ENCODE assay signal across 32 cellular contexts in genomic region chr10:126519188-126519587, GRCh38.
"Had no signal": no experiment of that assay in that cellular context is flagged by ENCODE, and none has a peak within 500 bp of the region (broad histone marks: within the 10 kb centered on the region; RNA-seq: fewer than 3 reads in every experiment).

No MANE protein-coding gene starts in this region.

- H3K36me3 ChIP-seq: Peyer's patch, SJSA1 had no signal

- FAIRE-seq: TTC549 had no signal

- H3K4me1 ChIP-seq: Peyer's patch had no signal

- H3K27ac Mint-ChIP-seq: activated CD4-positive, alpha-beta T cell treated with anti-CD3 and anti-CD28 coated beads for 36 hours; activated CD4-positive, alpha-beta T cell treated with anti-CD3 and anti-CD28 coated beads, Interleukin-2, amount 10 ng/mL, durations not matched to agents 7 days and 5 days; activated naive CD4-positive, alpha-beta T cell treated with anti-CD3 and anti-CD28 coated beads, Interleukin-2, amount 10 ng/mL, durations not matched to agents 7 days and 5 days; activated naive CD8-positive, alpha-beta T cell; activated naive CD8-positive, alpha-beta T cell treated with anti-CD3 and anti-CD28 coated beads, Interleukin-2, amount 50 U/mL, for 24 hours; activated T-helper 1 cell treated with anti-CD3 and anti-CD28 coated beads, Interleukin-12 subunit alpha, Interleukin-12 subunit beta, Interleukin-2, Interleukin-4 antibody, amounts not matched to agents 30 ng/mL and 10 ng/mL and 1 ng/mL, durations not matched to agents 14 hours and 24 hours and 36 hours; T-helper 1 cell treated with Interleukin-12 subunit alpha and Interleukin-12 subunit beta and Interleukin-4 antibody, amounts not matched to agents 30 μg/mL and 1 μg/mL, for 36 hours; T-helper 2 cell treated with Interferon-gamma antibody and Interleukin-4, amounts not matched to agents 5 μg/mL and 100 μg/mL, for 36 hours had no signal

- H3K9me3 ChIP-seq: Peyer's patch, SJSA1, SK-N-SH had no signal

- H3K36me3 Mint-ChIP-seq: activated naive CD4-positive, alpha-beta T cell treated with anti-CD3 and anti-CD28 coated beads, Interleukin-2, amount 10 ng/mL, durations not matched to agents 7 days and 5 days; activated naive CD8-positive, alpha-beta T cell had no signal

- H3K4me3 ChIP-seq: Peyer's patch, SJSA1 had no signal

- ATAC-seq: activated CD4-positive, alpha-beta T cell treated with anti-CD3 and anti-CD28 coated beads for 36 hours; activated naive CD8-positive, alpha-beta T cell treated with anti-CD3 and anti-CD28 coated beads, Interleukin-2, amount 50 U/mL, for 24 hours; activated T-cell treated with anti-CD3 and anti-CD28 coated beads, Interleukin-2, amount 50 U/mL, for 4 hours; PC-3 had no signal

- DNase-seq: activated CD4-positive, alpha-beta T cell treated with anti-CD3 and anti-CD28 coated beads for 36 hours; activated CD4-positive, alpha-beta T cell treated with anti-CD3 and anti-CD28 coated beads, Interleukin-2, amount 10 ng/mL, durations not matched to agents 7 days and 5 days; activated CD4-positive, alpha-beta T cell treated with anti-CD3 and anti-CD28 coated beads, Interleukin-2, amount 50 U/mL, for 48 hours; activated CD8-positive, alpha-beta memory T cell treated with anti-CD3 and anti-CD28 coated beads, Interleukin-2, amount 50 U/mL, for 4 hours; activated effector memory CD4-positive, alpha-beta T cell treated with Interleukin-2 at 50 U/mL for 16 hours; activated naive CD4-positive, alpha-beta T cell treated with anti-CD3 and anti-CD28 coated beads, Interleukin-2, amount 10 ng/mL, durations not matched to agents 7 days and 5 days; activated naive CD8-positive, alpha-beta T cell treated with anti-CD3 and anti-CD28 coated beads, Interleukin-2, amount 50 U/mL, for 24 hours; activated T-cell treated with anti-CD3 and anti-CD28 coated beads for 4 hours; activated T-cell treated with anti-CD3 and anti-CD28 coated beads, Interleukin-2, amount 50 U/mL, for 4 hours; aorta; NCI-H1092 treated with DMSO at 0.1 percent for 48 hours; NCI-H1417; NCI-H146; NCI-H187; NCI-H2029 treated with DMSO at 0.1 percent for 48 hours; NCI-H2107; NCI-H2171; NCI-H510A; NCI-H526; NCI-H748 treated with DMSO at 0.1 percent for 48 hours; NK-92 treated with Interleukin-12 subunit alpha and Interleukin-12 subunit beta, amount 100 ng/mL, for 24 hours; PC-3; Peyer's patch; RPMI8226; SHP77 treated with DMSO at 0.1 percent for 48 hours; SK-N-SH had no signal

- H3K27me3 Mint-ChIP-seq: activated CD4-positive, alpha-beta T cell treated with anti-CD3 and anti-CD28 coated beads for 36 hours; activated CD4-positive, alpha-beta T cell treated with anti-CD3 and anti-CD28 coated beads, Interleukin-2, amount 10 ng/mL, durations not matched to agents 7 days and 5 days; activated naive CD4-positive, alpha-beta T cell treated with anti-CD3 and anti-CD28 coated beads, Interleukin-2, amount 10 ng/mL, durations not matched to agents 7 days and 5 days; activated naive CD8-positive, alpha-beta T cell; activated naive CD8-positive, alpha-beta T cell treated with anti-CD3 and anti-CD28 coated beads, Interleukin-2, amount 50 U/mL, for 24 hours had no signal

- H3K4me3 Mint-ChIP-seq: activated CD4-positive, alpha-beta T cell treated with anti-CD3 and anti-CD28 coated beads for 36 hours; activated CD4-positive, alpha-beta T cell treated with anti-CD3 and anti-CD28 coated beads, Interleukin-2, amount 10 ng/mL, durations not matched to agents 7 days and 5 days; activated naive CD4-positive, alpha-beta T cell treated with anti-CD3 and anti-CD28 coated beads, Interleukin-2, amount 10 ng/mL, durations not matched to agents 7 days and 5 days; activated naive CD8-positive, alpha-beta T cell; activated naive CD8-positive, alpha-beta T cell treated with anti-CD3 and anti-CD28 coated beads, Interleukin-2, amount 50 U/mL, for 24 hours; activated T-cell treated with anti-CD3 and anti-CD28 coated beads, Interleukin-2, amount 50 U/mL, for 4 hours; activated T-helper 1 cell treated with anti-CD3 and anti-CD28 coated beads, Interleukin-12 subunit alpha, Interleukin-12 subunit beta, Interleukin-2, Interleukin-4 antibody, amounts not matched to agents 30 ng/mL and 10 ng/mL and 1 ng/mL, durations not matched to agents 14 hours and 24 hours and 36 hours; T-helper 1 cell treated with Interleukin-12 subunit alpha and Interleukin-12 subunit beta and Interleukin-4 antibody, amounts not matched to agents 30 μg/mL and 1 μg/mL, for 36 hours; T-helper 2 cell treated with Interferon-gamma antibody and Interleukin-4, amounts not matched to agents 5 μg/mL and 100 μg/mL, for 36 hours had no signal

- H3K9me3 Mint-ChIP-seq: activated CD4-positive, alpha-beta T cell treated with anti-CD3 and anti-CD28 coated beads, Interleukin-2, amount 10 ng/mL, durations not matched to agents 7 days and 5 days; activated naive CD8-positive, alpha-beta T cell treated with anti-CD3 and anti-CD28 coated beads, Interleukin-2, amount 50 U/mL, for 24 hours; activated T-cell treated with anti-CD3 and anti-CD28 coated beads, Interleukin-2, amount 50 U/mL, for 4 hours; activated T-helper 1 cell treated with anti-CD3 and anti-CD28 coated beads, Interleukin-12 subunit alpha, Interleukin-12 subunit beta, Interleukin-2, Interleukin-4 antibody, amounts not matched to agents 30 ng/mL and 10 ng/mL and 1 ng/mL, durations not matched to agents 14 hours and 24 hours and 36 hours; T-helper 1 cell treated with Interleukin-12 subunit alpha and Interleukin-12 subunit beta and Interleukin-4 antibody, amounts not matched to agents 30 μg/mL and 1 μg/mL, for 36 hours; T-helper 2 cell treated with Interferon-gamma antibody and Interleukin-4, amounts not matched to agents 5 μg/mL and 100 μg/mL, for 36 hours had no signal

- H3K27ac ChIP-seq: Peyer's patch, SJSA1 had no signal

- H3K4me1 Mint-ChIP-seq: activated CD4-positive, alpha-beta T cell treated with anti-CD3 and anti-CD28 coated beads for 36 hours; activated CD4-positive, alpha-beta T cell treated with anti-CD3 and anti-CD28 coated beads, Interleukin-2, amount 10 ng/mL, durations not matched to agents 7 days and 5 days; activated naive CD4-positive, alpha-beta T cell treated with anti-CD3 and anti-CD28 coated beads, Interleukin-2, amount 10 ng/mL, durations not matched to agents 7 days and 5 days; activated naive CD8-positive, alpha-beta T cell treated with anti-CD3 and anti-CD28 coated beads, Interleukin-2, amount 50 U/mL, for 24 hours had no signal

- H3K27me3 ChIP-seq: Peyer's patch, SJSA1 had no signal
